1 cellular context compared by ENCODE assay signal in genomic region chr4:781493-782216, GRCh38.
TF ChIP-seq lines count a peak whose summit lies in the region.

No MANE protein-coding gene starts in this region.

TF ChIP-seq in K562, 482 proteins besides CTCF, POLR2A, EP300 and RAD21 (continued from another document and continues in another):
- no peak for TF ChIP-seq SFPQ (IDR thresholded peaks at IDR 0.05; ENCODE audit: low read depth, low read length)
- TF ChIP-seq ARID1B (IDR thresholded peaks at IDR 0.05) = no peak
- peak; percentile 39; the same call in 1 of the 2 replicates for TF ChIP-seq ZBTB40 (IDR thresholded peaks at IDR 0.05)
- no peak for TF ChIP-seq ZBTB40 (CRISPR knock-in tag; IDR thresholded peaks at IDR 0.05)
- TF ChIP-seq RHOXF2B (CRISPR knock-in tag; conservative IDR thresholded peaks at IDR 0.05) = no peak
- TF ChIP-seq MGA (IDR thresholded peaks at IDR 0.05) = peak; percentile 58
- no peak for TF ChIP-seq KLF13 (tag; IDR thresholded peaks at IDR 0.05; ENCODE audit: borderline replicate concordance, low read depth)
- TF ChIP-seq U2AF1 (optimal IDR thresholded peaks at IDR 0.05; ENCODE audit: low read depth, low read length) = no peak
- no peak for TF ChIP-seq HNRNPK (IDR thresholded peaks at IDR 0.05; ENCODE audit: low read depth, low read length, poor library complexity, severe bottlenecking)
- no peak for TF ChIP-seq ZNF282 (CRISPR knock-in tag; IDR thresholded peaks at IDR 0.05)
- no peak for TF ChIP-seq TGIF2 (CRISPR knock-in tag; IDR thresholded peaks at IDR 0.05)
- TF ChIP-seq DDX20 (tag; IDR thresholded peaks at IDR 0.05; ENCODE audit: low read depth) = no peak
- 0 out of 2 replicates have a peak, but pooled peaks have one; percentile 36 for TF ChIP-seq ZNF121 (CRISPR knock-in tag; conservative IDR thresholded peaks at IDR 0.05)
- peak; percentile 70 for TF ChIP-seq GABPA (tag; conservative IDR thresholded peaks at IDR 0.05; ENCODE audit: low read depth)
- TF ChIP-seq ZZZ3 (IDR thresholded peaks at IDR 0.05) = no peak
- peak; percentile 75 for TF ChIP-seq ETS1 (conservative IDR thresholded peaks at IDR 0.05; ENCODE audit: control insufficient read depth, low read depth, low read length)
- TF ChIP-seq ATF1 (CRISPR knock-in tag; IDR thresholded peaks at IDR 0.05) = no peak
- peak; percentile 98 for TF ChIP-seq ATF1 (tag; IDR thresholded peaks at IDR 0.05)
- no peak for TF ChIP-seq ZNF408 (CRISPR knock-in tag; IDR thresholded peaks at IDR 0.05; ENCODE audit: low read depth)
- TF ChIP-seq DLX4 (CRISPR knock-in tag; IDR thresholded peaks at IDR 0.05) = no peak
- TF ChIP-seq C11orf30 (IDR thresholded peaks at IDR 0.05; ENCODE audit: low read depth) = no peak; the same call in none of the 2 replicates
- TF ChIP-seq HOMEZ (CRISPR knock-in tag; IDR thresholded peaks at IDR 0.05) = no peak
- no peak for TF ChIP-seq MLX (CRISPR knock-in tag; conservative IDR thresholded peaks at IDR 0.05)
- no peak for TF ChIP-seq CBX3 (IDR thresholded peaks at IDR 0.05; ENCODE audit: borderline replicate concordance in 1 of 2, low read length in 2 of 2)
- no peak for TF ChIP-seq ZEB2 (IDR thresholded peaks at IDR 0.05)
- no peak for TF ChIP-seq KLF6 (CRISPR knock-in tag; IDR thresholded peaks at IDR 0.05; ENCODE audit: borderline replicate concordance)
- no peak for TF ChIP-seq ZNF24 (IDR thresholded peaks at IDR 0.05)
- no peak for TF ChIP-seq ZNF586 (CRISPR knock-in tag; conservative IDR thresholded peaks at IDR 0.05)
- no peak for TF ChIP-seq PHB (CRISPR knock-in tag; IDR thresholded peaks at IDR 0.05)
- TF ChIP-seq CREB1 (IDR thresholded peaks at IDR 0.05) = peak; percentile 61; the same call in 1 of the 2 replicates
- peak; percentile 86 for TF ChIP-seq CREB1 (CRISPR knock-in tag; IDR thresholded peaks at IDR 0.05)
